In genomic region chr16:3020604-3021448, GRCh38 we compare ENCODE assay signal across 8 cellular contexts. TPM values are rescaled to one million over a fixed set of nuclear protein-coding genes. Genes with fewer than 3 reads are reported as not detected.
A peak's percentile ranks its signal among the peaks of the same experiment; 100 is the strongest.
DNase-seq lines count a peak whose midpoint lies in the region; ATAC-seq and TF ChIP-seq lines count a peak whose summit lies in the region.

No MANE protein-coding gene starts in this region.

- H3K9me3 ChIP-seq in MM.1S (replicated peaks; ENCODE audit: insufficient read depth, low read length) (no peaks in the 10 kb centered on the region), mesenchymal stem cell (ENCODE audit: control insufficient read depth, low read length) (no peaks in the 10 kb centered on the region)

- DNase-seq in COLO668 (lab: John Stamatoyannopoulos, UW; ENCODE audit: unreplicated experiment): peak; percentile 55
- DNase-seq in MM.1S: peak; percentile 11
- peak; percentile 79 for DNase-seq in activated CD8-positive, alpha-beta memory T cell treated with anti-CD3 and anti-CD28 coated beads for 24 hours
- DNase-seq in effector memory CD8-positive, alpha-beta T cell: peak; percentile 39 to 60 (median 55)
- peak; percentile 90 for DNase-seq in mesenchymal stem cell
- peak; percentile 38 to 75 for DNase-seq in stimulated activated effector memory CD8-positive, alpha-beta T cell treated with anti-CD3 and anti-CD28 coated beads, Interleukin-12 subunit alpha, Interleukin-12 subunit beta, amount 100 ng/mL, for 72 hours (ENCODE audit: low spot score in 2 of 2)
- DNase-seq in GM13976 (ENCODE audit: low spot score): no peak
- DNase-seq in iPS-NIHi11 (ENCODE audit: low spot score): no peak

- peak overlapping the region; percentile 97 for H2BK15ac ChIP-seq in mesenchymal stem cell (ENCODE audit: low read depth, poor library complexity, severe bottlenecking)

- peak overlapping the region; percentile 64 for H2AFZ ChIP-seq in MM.1S (ENCODE audit: low read length)
- H2AFZ ChIP-seq in mesenchymal stem cell (ENCODE audit: low read depth, low read length): no peak overlapping the region

- in situ Hi-C loops in GM13976 (cut with MboI; ENCODE audit: low sequenced_read_pairs, unreplicated experiment): no loop called here

- peak overlapping the region; percentile 85 to 93 for H3K27ac Mint-ChIP-seq in effector memory CD8-positive, alpha-beta T cell
- H3K27ac Mint-ChIP-seq in stimulated activated effector memory CD8-positive, alpha-beta T cell treated with anti-CD3 and anti-CD28 coated beads, Interleukin-12 subunit alpha, Interleukin-12 subunit beta, amount 100 ng/mL, for 72 hours: peak overlapping the region; percentile 91

- H3K4me2 ChIP-seq in MM.1S (ENCODE audit: low read depth, low read length): peak overlapping the region; percentile 91
- H3K4me2 ChIP-seq in mesenchymal stem cell (ENCODE audit: low read length, poor library complexity, severe bottlenecking): peak overlapping the region; percentile 64

- H3K79me1 ChIP-seq in mesenchymal stem cell (replicated peaks; ENCODE audit: low read length, poor library complexity, severe bottlenecking): peaks cover 6% of the 10 kb centered on the region

- H3K4me1 ChIP-seq in MM.1S (ENCODE audit: low read length): 0 out of 2 replicates have a peak, but pooled peaks cover 4% of the 10 kb centered on the region
- peaks cover 29% of the 10 kb centered on the region for H3K4me1 ChIP-seq in mesenchymal stem cell (ENCODE audit: control insufficient read depth, insufficient read depth, low read depth, low read length)

- peak overlapping the region; percentile 77 for H2BK120ac ChIP-seq in mesenchymal stem cell (ENCODE audit: low read depth, low read length)

- H3K9ac ChIP-seq in MM.1S (ENCODE audit: low read length): no peak overlapping the region; the same call in 1 of the 2 replicates
- H3K9ac ChIP-seq in mesenchymal stem cell (ENCODE audit: low read length): peak overlapping the region; percentile 100

- peak overlapping the region; percentile 90 for H4K91ac ChIP-seq in mesenchymal stem cell (ENCODE audit: low read length)

- H3F3A ChIP-seq in MM.1S (ENCODE audit: insufficient read depth, low read length): 0 out of 2 replicates have a peak, but pooled peaks cover 7% of the 10 kb centered on the region

- 2% methylated on average over 42 of the region's 57 CpGs for WGBS in mesenchymal stem cell

- H3K14ac ChIP-seq in mesenchymal stem cell (ENCODE audit: low read length in 2 of 2): peak overlapping the region in 1 of 2 experiments; percentile 93

- H3K4me3 ChIP-seq in MM.1S (ENCODE audit: low read length): peak overlapping the region; percentile 66
- peak overlapping the region; percentile 81 to 97 for H3K4me3 ChIP-seq in mesenchymal stem cell (ENCODE audit: insufficient read depth in 1 of 2, low read depth in 1 of 2, low read length in 2 of 2)

- H4K8ac ChIP-seq in mesenchymal stem cell (ENCODE audit: low read length): peak overlapping the region; percentile 81

- H3K36me3 Mint-ChIP-seq in effector memory CD8-positive, alpha-beta T cell (ENCODE audit: insufficient read depth): peaks cover 23% of the 10 kb centered on the region
- peaks cover 63% of the 10 kb centered on the region for H3K36me3 Mint-ChIP-seq in stimulated activated effector memory CD8-positive, alpha-beta T cell treated with anti-CD3 and anti-CD28 coated beads, Interleukin-12 subunit alpha, Interleukin-12 subunit beta, amount 100 ng/mL, for 72 hours

- H2BK12ac ChIP-seq in mesenchymal stem cell (ENCODE audit: low read length in 2 of 2): peak overlapping the region; percentile 9 to 45

- H3K23ac ChIP-seq in mesenchymal stem cell (ENCODE audit: low read length in 2 of 2): peak overlapping the region in 1 of 2 experiments; percentile 86

- H3K79me2 ChIP-seq in MM.1S (ENCODE audit: low read length): no peaks in the 10 kb centered on the region

- H3K4ac ChIP-seq in mesenchymal stem cell (ENCODE audit: low read depth in 1 of 2, low read length in 2 of 2): peak overlapping the region; percentile 88 to 94

- peaks cover 30% of the 10 kb centered on the region for H3K27me3 ChIP-seq in MM.1S (replicated peaks; ENCODE audit: insufficient read depth, low read length)
- peaks cover 5 to 18% of the 10 kb centered on the region in 2 experiments for H3K27me3 ChIP-seq in mesenchymal stem cell (ENCODE audit: control insufficient read depth in 1 of 2, insufficient read depth in 1 of 2, low read length in 2 of 2)

- ATAC-seq in effector memory CD8-positive, alpha-beta T cell (replicated peaks): peak; percentile 31
- ATAC-seq in stimulated activated effector memory CD8-positive, alpha-beta T cell treated with anti-CD3 and anti-CD28 coated beads, Interleukin-12 subunit alpha, Interleukin-12 subunit beta, amount 100 ng/mL, for 72 hours: peak; percentile 38

- H3K27me3 Mint-ChIP-seq in effector memory CD8-positive, alpha-beta T cell: no peaks in the 10 kb centered on the region

- no peaks in the 10 kb centered on the region for H3K9me3 Mint-ChIP-seq in effector memory CD8-positive, alpha-beta T cell
- H3K9me3 Mint-ChIP-seq in stimulated activated effector memory CD8-positive, alpha-beta T cell treated with anti-CD3 and anti-CD28 coated beads, Interleukin-12 subunit alpha, Interleukin-12 subunit beta, amount 100 ng/mL, for 72 hours: no peaks in the 10 kb centered on the region

- H2BK5ac ChIP-seq in mesenchymal stem cell (ENCODE audit: low read depth, low read length, poor library complexity, severe bottlenecking): peak overlapping the region; percentile 100

- peak overlapping the region; percentile 81 to 85 for H3K4me3 Mint-ChIP-seq in effector memory CD8-positive, alpha-beta T cell
- H3K4me3 Mint-ChIP-seq in stimulated activated effector memory CD8-positive, alpha-beta T cell treated with anti-CD3 and anti-CD28 coated beads, Interleukin-12 subunit alpha, Interleukin-12 subunit beta, amount 100 ng/mL, for 72 hours: peak overlapping the region; percentile 78

- H3K27ac ChIP-seq in MM.1S (ENCODE audit: low read length) (no peak overlapping the region), mesenchymal stem cell (ENCODE audit: low read length, poor library complexity, severe bottlenecking) (peak overlapping the region; percentile 100)

- H2AK5ac ChIP-seq in mesenchymal stem cell (ENCODE audit: low read length, severe bottlenecking): peak overlapping the region; percentile 98

- peaks cover 41 to 45% of the 10 kb centered on the region in 2 donors for H3K4me1 Mint-ChIP-seq in effector memory CD8-positive, alpha-beta T cell (ENCODE audit: low read depth in 2 of 2)
- H3K4me1 Mint-ChIP-seq in stimulated activated effector memory CD8-positive, alpha-beta T cell treated with anti-CD3 and anti-CD28 coated beads, Interleukin-12 subunit alpha, Interleukin-12 subunit beta, amount 100 ng/mL, for 72 hours: peaks cover 51% of the 10 kb centered on the region

- no peak for TF ChIP-seq CTCF in MM.1S (IDR thresholded peaks at IDR 0.05; ENCODE audit: low read length)
- TF ChIP-seq CTCF in GM13976 (IDR thresholded peaks at IDR 0.05; ENCODE audit: borderline replicate concordance, control extremely low read depth, extremely low read depth, insufficient read depth, missing control alignments): no peak

- H3K36me3 ChIP-seq in MM.1S (replicated peaks; ENCODE audit: insufficient read depth, low read length) (no peaks in the 10 kb centered on the region), mesenchymal stem cell (ENCODE audit: control insufficient read depth in 1 of 2, insufficient read depth in 2 of 2, low read depth in 1 of 2, low read length in 2 of 2) (peaks cover 4 to 29% of the 10 kb centered on the region in 2 experiments)

- H4K20me1 ChIP-seq in MM.1S (ENCODE audit: insufficient read depth, low read length): no peaks in the 10 kb centered on the region

- H3K18ac ChIP-seq in mesenchymal stem cell (ENCODE audit: low read depth in 1 of 2, low read length in 2 of 2): peak overlapping the region; percentile 95 to 96

- H3K9me2 ChIP-seq in MM.1S (replicated peaks; ENCODE audit: insufficient read depth, low read length): no peaks in the 10 kb centered on the region

RNA-seq across cellular contexts. Expression of gene TNFRSF12A, which starts 0.7 kb away (rescaled TPM):
- 95.1 TPM for polyA plus RNA-seq in mesenchymal stem cell (2013, experiment 1 of 2)
- 95.0 TPM for polyA plus RNA-seq in mesenchymal stem cell (2013, experiment 2 of 2)

RNA-seq across cellular contexts. Expression of gene CLDN6, which starts 2.8 kb away (rescaled TPM):
- 0.04 TPM for polyA plus RNA-seq in mesenchymal stem cell (2013, experiment 1 of 2)
- 0.14 TPM for polyA plus RNA-seq in mesenchymal stem cell (2013, experiment 2 of 2)

RNA-seq across cellular contexts. Expression of gene HCFC1R1, which starts 2.9 kb away (rescaled TPM):
- 159 TPM for polyA plus RNA-seq in mesenchymal stem cell (2013, experiment 1 of 2)
- polyA plus RNA-seq in mesenchymal stem cell (2013, experiment 2 of 2): 165 TPM

RNA-seq across cellular contexts. Expression of gene THOC6, which starts 3.0 kb away (rescaled TPM):
- polyA plus RNA-seq in mesenchymal stem cell (2013, experiment 1 of 2): 11.3 TPM
- polyA plus RNA-seq in mesenchymal stem cell (2013, experiment 2 of 2): 11.1 TPM

RNA-seq across cellular contexts. Expression of gene CLDN9, which starts 8.1 kb away (rescaled TPM):
- polyA plus RNA-seq in mesenchymal stem cell (2013, experiment 1 of 2): not detected
- polyA plus RNA-seq in mesenchymal stem cell (2013, experiment 2 of 2): not detected

Comparison
In these comparisons a context has a peak if more than half of its experiments do, and no peak if none do; other contexts are left out.
1. DNase-seq: peak in COLO668 (single experiment), MM.1S (single experiment), activated CD8-positive, alpha-beta memory T cell treated with anti-CD3 and anti-CD28 coated beads for 24 hours (single experiment), effector memory CD8-positive, alpha-beta T cell (3 of 3), mesenchymal stem cell (single experiment) and stimulated activated effector memory CD8-positive, alpha-beta T cell treated with anti-CD3 and anti-CD28 coated beads, Interleukin-12 subunit alpha, Interleukin-12 subunit beta, amount 100 ng/mL, for 72 hours (2 of 2); none in GM13976 (single experiment) and iPS-NIHi11 (single experiment).